Comparison of ENCODE assay signal across 18 cellular contexts in genomic region chr5:675111-675875, GRCh38. TPM values are rescaled to one million over a fixed set of nuclear protein-coding genes. Genes with fewer than 3 reads are reported as not detected.
DNase-seq lines count a peak whose midpoint lies in the region; ATAC-seq and TF ChIP-seq lines count a peak whose summit lies in the region.
"Had no signal": no experiment of that assay in that cellular context is flagged by ENCODE, and none has a peak within 500 bp of the region (broad histone marks: within the 10 kb centered on the region; RNA-seq: fewer than 3 reads in every experiment).

No MANE protein-coding gene starts in this region.

- no peak overlapping the region for H2AFZ ChIP-seq in mammary epithelial cell (ENCODE audit: low read depth, low read length)
- H2AFZ ChIP-seq: GM23248 had no signal

- H3K36me3 ChIP-seq in spleen (no peaks in the 10 kb centered on the region), vagina (no peaks in the 10 kb centered on the region), mammary epithelial cell (ENCODE audit: insufficient read depth, low read length) (no peaks in the 10 kb centered on the region)

- peaks cover 2% of the 10 kb centered on the region for H4K20me1 ChIP-seq in mammary epithelial cell (ENCODE audit: insufficient read depth, low read length)

- intact Hi-C loops in right cardiac atrium (cut with DNase I) = no loop called here
- intact Hi-C loops in spleen (cut with DNase I; ENCODE audit: low total_unique reads) = no loop called here
- intact Hi-C loops in vagina (cut with DNase I) = no loop called here
- intact Hi-C loops in mammary epithelial cell (cut with micrococcal nuclease) = no loop called here

- H3K27ac ChIP-seq in right cardiac atrium (ENCODE audit: low read length) = no peak overlapping the region
- no peak overlapping the region for H3K27ac ChIP-seq in spleen
- H3K27ac ChIP-seq in vagina = no peak overlapping the region
- H3K27ac ChIP-seq in mammary epithelial cell (ENCODE audit: insufficient read depth, low read depth, low read length) = no peak overlapping the region
- H3K27ac ChIP-seq: GM23248 had no signal

- CTCF ChIA-PET in mammary epithelial cell (lab: Charles Lee; ENCODE audit: low non-redundant PET) = no interaction called here

- WGBS in right cardiac atrium = 90% methylated on average over 20 of the region's 20 CpGs
- 67 to 95% (median 79%) methylated on average over 18 to 20 of the region's 20 CpGs for WGBS in spleen, 5 donors
- WGBS in mammary epithelial cell (ENCODE audit: low coverage, missing lambda C conversion rate) = no CpG with 5 or more reads among the region's 20 CpGs

- TF ChIP-seq CTCF in spleen (IDR thresholded peaks at IDR 0.05 in 8 of 11, conservative IDR thresholded peaks at IDR 0.05 in 3 of 11) (no peak), vagina (IDR thresholded peaks at IDR 0.05) (no peak), mammary epithelial cell (conservative IDR thresholded peaks at IDR 0.05 in 1 of 2, IDR thresholded peaks at IDR 0.05 in 1 of 2; ENCODE audit: extremely low read depth in 1 of 2, insufficient read depth in 1 of 2, low read depth in 1 of 2, low read length in 2 of 2) (no peak)

- TF ChIP-seq POLR2A in spleen (IDR thresholded peaks at IDR 0.05) (no peak), vagina (IDR thresholded peaks at IDR 0.05) (no peak)

- H3K4me3 ChIP-seq in right cardiac atrium (ENCODE audit: low read length) = no peak overlapping the region
- H3K4me3 ChIP-seq in spleen = no peak overlapping the region
- no peak overlapping the region for H3K4me3 ChIP-seq in vagina
- no peak overlapping the region for H3K4me3 ChIP-seq in mammary epithelial cell (replicated peaks in 1 of 3; ENCODE audit: insufficient read depth in 1 of 3, low read depth in 2 of 3, low read length in 3 of 3)
- H3K4me3 ChIP-seq: GM23248 had no signal

- in situ Hi-C loops in mammary epithelial cell (cut with MboI; ENCODE audit: low sequenced_read_pairs in 2 of 2) = loop anchor here in 1 of 2 donors (10.0 kb wide), 1 partner anchor 230 kb away; no protein-coding TSS in a partner anchor

- H3K27me3 ChIP-seq in right cardiac atrium (ENCODE audit: control insufficient read depth, insufficient read depth) = no peaks in the 10 kb centered on the region
- H3K27me3 ChIP-seq in spleen (replicated peaks in 1 of 7) = peaks cover 0 to 66% (median 15%) of the 10 kb centered on the region in 7 donors
- H3K27me3 ChIP-seq in vagina = no peaks in the 10 kb centered on the region
- peaks cover 4% of the 10 kb centered on the region for H3K27me3 ChIP-seq in mammary epithelial cell (ENCODE audit: insufficient read depth, low read length)

- no peak overlapping the region for H3K4me2 ChIP-seq in mammary epithelial cell (ENCODE audit: insufficient read depth, low read depth, low read length)

- H3K9ac ChIP-seq in mammary epithelial cell (ENCODE audit: insufficient read depth, low read length) = no peak overlapping the region
- H3K9ac ChIP-seq: GM23248 had no signal

- H3K79me2 ChIP-seq in mammary epithelial cell (ENCODE audit: insufficient read depth, low read length) = no peaks in the 10 kb centered on the region

- DNase-seq in activated CD4-positive, CD25-positive, alpha-beta regulatory T cell treated with anti-CD3 and anti-CD28 coated beads, Interleukin-2, amount 50 U/mL, for 72 hours = peak; percentile 28
- no peak for DNase-seq in activated CD4-positive, CD25-positive, alpha-beta regulatory T cell (lab: John Stamatoyannopoulos, UW)
- DNase-seq in T-helper 9 cell (peak; percentile 1), right cardiac atrium (peak; percentile 9 to 62 (median 42)), spleen (peak; percentile 64), vagina (ENCODE audit: extremely low spot score in 2 of 2) (no peak), mammary epithelial cell (no peak)
- DNase-seq: activated CD4-positive, alpha-beta T cell treated with anti-CD3 and anti-CD28 coated beads, Interleukin-2, amount 10 ng/mL, durations not matched to agents 7 days and 5 days; activated naive CD4-positive, alpha-beta T cell treated with anti-CD3 and anti-CD28 coated beads, Interleukin-2, amount 10 ng/mL, durations not matched to agents 7 days and 5 days; AML-193; Caco-2; Kasumi-1; midbrain; NCI-H1092; NCI-H2029 treated with DMSO at 0.1 percent for 48 hours; stimulated activated naive B cell treated with anti-CD40 and anti-IgM and Interleukin-4, amounts not matched to agents 10 μg/mL and 1 μg/mL and 100 μg/mL, for 72 hours had no signal

- no peak for ATAC-seq in right cardiac atrium
- no peak for ATAC-seq in HG02798 (IDR thresholded peaks at IDR 0.05; ENCODE audit: poor library complexity, unreplicated experiment)
- ATAC-seq: stimulated activated naive B cell treated with anti-CD40 and anti-IgM and Interleukin-4, amounts not matched to agents 10 μg/mL and 1 μg/mL and 100 μg/mL, for 72 hours had no signal

- peaks cover 7% of the 10 kb centered on the region for H3K4me1 ChIP-seq in right cardiac atrium (ENCODE audit: control insufficient read depth, insufficient read depth, low read length)
- H3K4me1 ChIP-seq in spleen = peaks cover 17 to 40% (median 33%) of the 10 kb centered on the region in 6 donors
- peaks cover 39% of the 10 kb centered on the region for H3K4me1 ChIP-seq in vagina
- H3K4me1 ChIP-seq in mammary epithelial cell (ENCODE audit: insufficient read depth, low read length) = peaks cover 26% of the 10 kb centered on the region

- dilution Hi-C loops in mammary epithelial cell (cut with HindIII; ENCODE audit: low sequenced_read_pairs) = no loop called here

- H3K9me3 ChIP-seq in right cardiac atrium (ENCODE audit: control insufficient read depth, low read length) (no peaks in the 10 kb centered on the region), spleen (no peaks in the 10 kb centered on the region), vagina (no peaks in the 10 kb centered on the region), mammary epithelial cell (replicated peaks; ENCODE audit: insufficient read depth, low read length) (no peaks in the 10 kb centered on the region)
- H3K9me3 ChIP-seq: Caco-2 had no signal

- BruUV-seq in mammary epithelial cell (replicated peaks; lab: Mats Ljungman, UMichigan) = no TSS peak

RNA-seq across cellular contexts. Expression of gene TPPP, which starts 17.9 kb away (rescaled TPM):
- total RNA-seq in right cardiac atrium = 10 to 100 TPM; 15.8 to 30.1 (median 22.7) TPM
- polyA plus RNA-seq in right cardiac atrium = 12.2 TPM
- total RNA-seq in spleen = 10 to 100 TPM in 1 of 7 donors, 1 to 10 TPM in 6; 2.4 to 12.2 (median 4.4) TPM
- polyA plus RNA-seq in spleen = under 1 TPM; 0.30 to 0.83 (median 0.41) TPM
- total RNA-seq in vagina = 4.7 TPM
- under 1 TPM; 0.50 to 0.94 TPM for total RNA-seq in mammary epithelial cell
- polyA plus RNA-seq in mammary epithelial cell = 0.46 TPM
- 1.5 TPM for polyA minus RNA-seq in mammary epithelial cell
- total RNA-seq: GM23248 had no signal
- polyA plus RNA-seq: GM23248 had no signal

Comparison
In these comparisons a context has a peak if more than half of its experiments do, and no peak if none do; other contexts are left out.
1. DNase-seq: peak in activated CD4-positive, CD25-positive, alpha-beta regulatory T cell treated with anti-CD3 and anti-CD28 coated beads, Interleukin-2, amount 50 U/mL, for 72 hours (single experiment), T-helper 9 cell (single experiment), right cardiac atrium (3 of 3) and spleen (single experiment); none in activated CD4-positive, CD25-positive, alpha-beta regulatory T cell (0 of 4), vagina (0 of 2) and mammary epithelial cell (single experiment).